Comparison of ENCODE assay signal across 24 cellular contexts in the genomic region with DNA sequence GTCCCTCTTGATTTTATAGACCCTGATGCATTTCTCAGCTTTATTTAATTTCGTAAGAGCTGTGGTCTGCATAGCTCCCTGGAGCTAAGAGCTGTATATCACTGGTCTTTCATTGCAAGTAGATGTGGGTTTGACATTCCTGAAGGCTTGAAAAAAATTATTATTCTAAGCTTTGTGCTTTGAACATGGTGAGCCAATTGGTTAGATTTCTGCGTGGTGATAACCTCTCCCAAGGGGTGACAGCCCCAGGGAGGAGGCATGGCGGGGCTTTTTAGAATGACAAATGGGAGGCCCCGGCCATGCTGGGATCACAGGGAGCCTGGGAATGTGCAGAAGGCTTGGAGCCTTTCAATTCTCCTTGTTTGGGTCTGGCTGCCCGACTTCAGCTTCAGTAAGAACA.
A peak's percentile ranks its signal among the peaks of the same experiment; 100 is the strongest.
DNase-seq lines count a peak whose midpoint lies in the region; TF ChIP-seq lines count a peak whose summit lies in the region.
"Had no signal": no experiment of that assay in that cellular context is flagged by ENCODE, and none has a peak within 500 bp of the region (broad histone marks: within the 10 kb centered on the region; RNA-seq: fewer than 3 reads in every experiment).

No MANE protein-coding gene starts in this region.

- TF ChIP-seq POLR2A in stomach (IDR thresholded peaks at IDR 0.05): no peak

- no peak overlapping the region for H3K4me3 Mint-ChIP-seq in HFFc6
- H3K4me3 Mint-ChIP-seq: central memory CD8-positive, alpha-beta T cell; naive B cell had no signal

- WGBS in stomach, 5 donors: 52 to 69% (median 56%) methylated on average over 5 of the region's 5 CpGs

- no peaks in the 10 kb centered on the region for H3K4me1 Mint-ChIP-seq in HFFc6 (ENCODE audit: low read depth)
- H3K4me1 Mint-ChIP-seq: central memory CD8-positive, alpha-beta T cell; naive B cell had no signal

- H3K27ac ChIP-seq in stomach: no peak overlapping the region
- H3K27ac ChIP-seq: SJCRH30 had no signal

- TF ChIP-seq EP300 in stomach (IDR thresholded peaks at IDR 0.05): no peak

- intact Hi-C loops in stomach (cut with DNase I; ENCODE audit: low total_unique reads): no loop called here

- peak; percentile 51 for DNase-seq in EH (ENCODE audit: low read depth)
- peak; percentile 42 for DNase-seq in SK-N-DZ (ENCODE audit: low spot score)
- peak; percentile 24 for DNase-seq in fibroblast of peridontal ligament (ENCODE audit: extremely low read depth)
- peak; percentile 3 for DNase-seq in renal cortical epithelial cell (ENCODE audit: low read depth)
- no peak for DNase-seq in HAP-1 (ENCODE audit: low spot score in 2 of 2)
- no peak for DNase-seq in stomach
- DNase-seq in HFFc6: no peak
- no peak for DNase-seq in activated CD4-positive, CD25-positive, alpha-beta regulatory T cell (lab: John Stamatoyannopoulos, UW)
- DNase-seq: activated CD4-positive, alpha-beta T cell treated with anti-CD3 and anti-CD28 coated beads, Interleukin-2, amount 50 U/mL, for 48 hours; activated naive CD4-positive, alpha-beta T cell treated with anti-CD3 and anti-CD28 coated beads, Interleukin-2, amount 50 U/mL, for 16 hours; COR-L47; DMS79; GOT3; left ventricle myocardium superior; naive B cell; NCI-H1092 treated with DMSO at 0.1 percent for 48 hours; NCI-H2081; NCI-H345; NCI-H774; nucleus accumbens; SJCRH30; T-helper 1 cell had no signal

- in situ Hi-C loops in HAP-1 (cut with MboI; ENCODE audit: low sequenced_read_pairs): no loop called here

- peaks cover 3% of the 10 kb centered on the region for H3K27me3 Mint-ChIP-seq in HFFc6 (ENCODE audit: insufficient read depth)
- H3K27me3 Mint-ChIP-seq: central memory CD8-positive, alpha-beta T cell had no signal

- no peaks in the 10 kb centered on the region; the same call in 1 of the 2 replicates for H3K36me3 Mint-ChIP-seq in HFFc6 (ENCODE audit: low read depth)
- H3K36me3 Mint-ChIP-seq: naive B cell had no signal

- H3K4me1 ChIP-seq in HAP-1 (no peaks in the 10 kb centered on the region), stomach (no peaks in the 10 kb centered on the region)
- H3K4me1 ChIP-seq: SJCRH30 had no signal

- H3K9me3 ChIP-seq in HAP-1: no peaks in the 10 kb centered on the region
- no peaks in the 10 kb centered on the region for H3K9me3 ChIP-seq in stomach
- H3K9me3 ChIP-seq: SJCRH30 had no signal

- H3K27me3 ChIP-seq in HAP-1 (ENCODE audit: low read depth) (no peaks in the 10 kb centered on the region), stomach (no peaks in the 10 kb centered on the region)
- H3K27me3 ChIP-seq: SJCRH30 had no signal

- no peaks in the 10 kb centered on the region for H3K36me3 ChIP-seq in HAP-1 (replicated peaks)
- peaks cover 0 to 8% (median 0%) of the 10 kb centered on the region in 4 donors for H3K36me3 ChIP-seq in stomach
- H3K36me3 ChIP-seq: SJCRH30 had no signal

- H3K9me3 Mint-ChIP-seq in HFFc6: peaks cover 14% of the 10 kb centered on the region
- H3K9me3 Mint-ChIP-seq: central memory CD8-positive, alpha-beta T cell had no signal

- H3K4me3 ChIP-seq in HAP-1 (no peak overlapping the region), stomach (no peak overlapping the region)
- H3K4me3 ChIP-seq: GM12878, SJCRH30 had no signal

- TF ChIP-seq CTCF in stomach (IDR thresholded peaks at IDR 0.05) (no peak), HFFc6 (IDR thresholded peaks at IDR 0.05) (no peak)

- H3K27ac Mint-ChIP-seq in HFFc6: no peak overlapping the region

Comparison
In these comparisons a context has a peak if more than half of its experiments do, and no peak if none do; other contexts are left out.
1. DNase-seq: peak in EH (single experiment), SK-N-DZ (single experiment), fibroblast of peridontal ligament (single experiment) and renal cortical epithelial cell (single experiment); none in HAP-1 (0 of 2), stomach (single experiment), HFFc6 (single experiment) and activated CD4-positive, CD25-positive, alpha-beta regulatory T cell (0 of 4).